Comparison of ENCODE assay signal across 9 cellular contexts in genomic region chr9:14316574-14317304, GRCh38. TPM values are rescaled to one million over a fixed set of nuclear protein-coding genes. Genes with fewer than 3 reads are reported as not detected.
DNase-seq lines count a peak whose midpoint lies in the region; ATAC-seq and TF ChIP-seq lines count a peak whose summit lies in the region.
"Had no signal": no experiment of that assay in that cellular context is flagged by ENCODE, and none has a peak within 500 bp of the region (broad histone marks: within the 10 kb centered on the region; RNA-seq: fewer than 3 reads in every experiment).

No MANE protein-coding gene starts in this region.

- peaks cover 62% of the 10 kb centered on the region for H3K27me3 ChIP-seq in HUES48 (ENCODE audit: control insufficient read depth, insufficient read depth, low read length)
- no peaks in the 10 kb centered on the region for H3K27me3 ChIP-seq in iPS DF 6.9 (ENCODE audit: control insufficient read depth, insufficient read depth, low read length)
- no peaks in the 10 kb centered on the region for H3K27me3 ChIP-seq in skeletal muscle tissue (ENCODE audit: control insufficient read depth in 3 of 3, insufficient read depth in 3 of 3, low read length in 3 of 3)

- H3K27me3 Mint-ChIP-seq in WTC11 (ENCODE audit: low read depth): peaks cover 52% of the 10 kb centered on the region

- no peak for TF ChIP-seq CTCF in WTC11 (IDR thresholded peaks at IDR 0.05)

- peak overlapping the region; percentile 84 for H3K4me3 ChIP-seq in HUES48 (ENCODE audit: low read depth, low read length)
- peak overlapping the region; percentile 90; the same call in 1 of the 2 replicates for H3K4me3 ChIP-seq in iPS DF 6.9 (ENCODE audit: low read length)
- peak overlapping the region; percentile 73 to 90 (median 84) for H3K4me3 ChIP-seq in skeletal muscle tissue (ENCODE audit: low read length in 3 of 3)

- H3K36me3 Mint-ChIP-seq in WTC11: no peaks in the 10 kb centered on the region

- H3K4me3 Mint-ChIP-seq in WTC11: peak overlapping the region; percentile 97

- WGBS in iPS DF 6.9 (ENCODE audit: insufficient coverage, insufficient read length): no CpG with 5 or more reads among the region's 8 CpGs

- H3K9ac ChIP-seq in HUES48 (ENCODE audit: low read depth, low read length) (0 out of 2 replicates have a peak overlapping the region, but pooled peaks have one; percentile 44), skeletal muscle tissue (ENCODE audit: low read depth in 1 of 3, low read length in 3 of 3) (peak overlapping the region; percentile 89 to 95 (median 93))

- peak overlapping the region; percentile 87 for H3K27ac ChIP-seq in HUES48 (ENCODE audit: low read depth, low read length)
- no peak overlapping the region for H3K27ac ChIP-seq in iPS DF 6.9 (ENCODE audit: low read length)
- peak overlapping the region; percentile 95 for H3K27ac ChIP-seq in skeletal muscle tissue (ENCODE audit: low read depth, low read length)

- H3K27ac Mint-ChIP-seq in WTC11: peak overlapping the region; percentile 81

- CTCF ChIA-PET in WTC11 (lab: Charles Lee): interaction anchor here (1.3 to 2.2 kb wide), 2 partner anchors 32 to 37 kb away, joined by 3 to 4 read pairs; no protein-coding TSS in a partner anchor

- ATAC-seq in WTC11 (peak; percentile 5), HG03159 (IDR thresholded peaks at IDR 0.05; ENCODE audit: unreplicated experiment) (no peak), GM21367 (IDR thresholded peaks at IDR 0.05; ENCODE audit: unreplicated experiment) (no peak)

- H3K36me3 ChIP-seq in HUES48 (ENCODE audit: control insufficient read depth, insufficient read depth, low read length) (no peaks in the 10 kb centered on the region), iPS DF 6.9 (ENCODE audit: control insufficient read depth, insufficient read depth, low read length) (no peaks in the 10 kb centered on the region), skeletal muscle tissue (ENCODE audit: control insufficient read depth in 3 of 3, insufficient read depth in 3 of 3, low read length in 3 of 3) (no peaks in the 10 kb centered on the region)

- POLR2A ChIA-PET in WTC11 (lab: Charles Lee): interaction anchor here (0.6 to 1.7 kb wide), 5 partner anchors 28 to 134 kb away, joined by 3 to 9 read pairs (median 4); no protein-coding TSS in a partner anchor

- peak; percentile 33 for DNase-seq in WTC11 (ENCODE audit: low spot score)
- no peak for DNase-seq in iPS DF 6.9 (ENCODE audit: low read depth, low spot score)
- DNase-seq in iPS-NIHi11 (ENCODE audit: low spot score): no peak
- DNase-seq: activated naive CD4-positive, alpha-beta T cell treated with anti-CD3 and anti-CD28 coated beads, Interleukin-2, amount 50 U/mL, for 16 hours; NCI-H1105 treated with DMSO at 0.1 percent for 48 hours had no signal

- H3K4me1 ChIP-seq in HUES48 (ENCODE audit: control insufficient read depth, insufficient read depth, low read length) (peaks cover 63% of the 10 kb centered on the region), iPS DF 6.9 (ENCODE audit: control insufficient read depth, insufficient read depth, low read length) (peaks cover 5% of the 10 kb centered on the region; the same call in 1 of the 2 replicates), skeletal muscle tissue (ENCODE audit: control insufficient read depth in 3 of 3, insufficient read depth in 3 of 3, low read length in 3 of 3) (peaks cover 25 to 51% (median 29%) of the 10 kb centered on the region in 3 donors)

- peaks cover 58% of the 10 kb centered on the region for H3K4me1 Mint-ChIP-seq in WTC11

- H3K9me3 ChIP-seq in HUES48 (ENCODE audit: control insufficient read depth, insufficient read depth, low read length) (no peaks in the 10 kb centered on the region), iPS DF 6.9 (ENCODE audit: control insufficient read depth, insufficient read depth, low read length) (no peaks in the 10 kb centered on the region), skeletal muscle tissue (ENCODE audit: control insufficient read depth in 3 of 3, low read length in 3 of 3) (no peaks in the 10 kb centered on the region)

- no peaks in the 10 kb centered on the region for H3K9me3 Mint-ChIP-seq in WTC11

TF ChIP-seq in WTC11, 78 proteins besides CTCF, POLR2A, EP300 and RAD21 (continues in another document):
- no peak for TF ChIP-seq ZSCAN18 (CRISPR knock-in tag; IDR thresholded peaks at IDR 0.05)
- TF ChIP-seq E2F1 (CRISPR knock-in tag; IDR thresholded peaks at IDR 0.05): no peak
- no peak for TF ChIP-seq ATF2 (CRISPR knock-in tag; IDR thresholded peaks at IDR 0.05; ENCODE audit: borderline replicate concordance, low read depth)
- no peak for TF ChIP-seq RELA (CRISPR knock-in tag; IDR thresholded peaks at IDR 0.05; ENCODE audit: borderline replicate concordance)
- TF ChIP-seq ATF1 (CRISPR knock-in tag; IDR thresholded peaks at IDR 0.05): no peak
- no peak for TF ChIP-seq HMGA2 (CRISPR knock-in tag; IDR thresholded peaks at IDR 0.05)
- no peak for TF ChIP-seq GRHL2 (CRISPR knock-in tag; IDR thresholded peaks at IDR 0.05; ENCODE audit: insufficient replicate concordance, severe bottlenecking)
- TF ChIP-seq, protein P1, sequence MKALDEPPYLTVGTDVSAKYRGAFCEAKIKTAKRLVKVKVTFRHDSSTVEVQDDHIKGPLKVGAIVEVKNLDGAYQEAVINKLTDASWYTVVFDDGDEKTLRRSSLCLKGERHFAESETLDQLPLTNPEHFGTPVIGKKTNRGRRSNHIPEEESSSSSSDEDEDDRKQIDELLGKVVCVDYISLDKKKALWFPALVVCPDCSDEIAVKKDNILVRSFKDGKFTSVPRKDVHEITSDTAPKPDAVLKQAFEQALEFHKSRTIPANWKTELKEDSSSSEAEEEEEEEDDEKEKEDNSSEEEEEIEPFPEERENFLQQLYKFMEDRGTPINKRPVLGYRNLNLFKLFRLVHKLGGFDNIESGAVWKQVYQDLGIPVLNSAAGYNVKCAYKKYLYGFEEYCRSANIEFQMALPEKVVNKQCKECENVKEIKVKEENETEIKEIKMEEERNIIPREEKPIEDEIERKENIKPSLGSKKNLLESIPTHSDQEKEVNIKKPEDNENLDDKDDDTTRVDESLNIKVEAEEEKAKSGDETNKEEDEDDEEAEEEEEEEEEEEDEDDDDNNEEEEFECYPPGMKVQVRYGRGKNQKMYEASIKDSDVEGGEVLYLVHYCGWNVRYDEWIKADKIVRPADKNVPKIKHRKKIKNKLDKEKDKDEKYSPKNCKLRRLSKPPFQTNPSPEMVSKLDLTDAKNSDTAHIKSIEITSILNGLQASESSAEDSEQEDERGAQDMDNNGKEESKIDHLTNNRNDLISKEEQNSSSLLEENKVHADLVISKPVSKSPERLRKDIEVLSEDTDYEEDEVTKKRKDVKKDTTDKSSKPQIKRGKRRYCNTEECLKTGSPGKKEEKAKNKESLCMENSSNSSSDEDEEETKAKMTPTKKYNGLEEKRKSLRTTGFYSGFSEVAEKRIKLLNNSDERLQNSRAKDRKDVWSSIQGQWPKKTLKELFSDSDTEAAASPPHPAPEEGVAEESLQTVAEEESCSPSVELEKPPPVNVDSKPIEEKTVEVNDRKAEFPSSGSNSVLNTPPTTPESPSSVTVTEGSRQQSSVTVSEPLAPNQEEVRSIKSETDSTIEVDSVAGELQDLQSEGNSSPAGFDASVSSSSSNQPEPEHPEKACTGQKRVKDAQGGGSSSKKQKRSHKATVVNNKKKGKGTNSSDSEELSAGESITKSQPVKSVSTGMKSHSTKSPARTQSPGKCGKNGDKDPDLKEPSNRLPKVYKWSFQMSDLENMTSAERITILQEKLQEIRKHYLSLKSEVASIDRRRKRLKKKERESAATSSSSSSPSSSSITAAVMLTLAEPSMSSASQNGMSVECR (CRISPR knock-in tag; IDR thresholded peaks at IDR 0.05; ENCODE audit: borderline replicate concordance): no peak
- TF ChIP-seq JUN (CRISPR knock-in tag; IDR thresholded peaks at IDR 0.05): no peak
- TF ChIP-seq, protein P2, sequence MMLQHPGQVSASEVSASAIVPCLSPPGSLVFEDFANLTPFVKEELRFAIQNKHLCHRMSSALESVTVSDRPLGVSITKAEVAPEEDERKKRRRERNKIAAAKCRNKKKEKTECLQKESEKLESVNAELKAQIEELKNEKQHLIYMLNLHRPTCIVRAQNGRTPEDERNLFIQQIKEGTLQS (CRISPR knock-in tag; conservative IDR thresholded peaks at IDR 0.05): no peak

RNA-seq across cellular contexts. Expression of gene NFIB, which starts 2.8 kb away (rescaled TPM):
- 7.1 to 12.5 TPM (median 7.4 TPM) in 3 replicates for total RNA-seq in WTC11 (2021)
- 95.0 TPM for total RNA-seq in skeletal muscle tissue
